Comparison of ENCODE assay signal across 2 cellular contexts in genomic region chr15:91841861-91842260, GRCh38.
TF ChIP-seq lines count a peak whose summit lies in the region.

No MANE protein-coding gene starts in this region.

TF ChIP-seq in HEK293, 187 proteins besides CTCF, POLR2A, EP300 and RAD21:
- TF ChIP-seq SETDB1 (IDR thresholded peaks at IDR 0.05; ENCODE audit: insufficient read length, low read length) (peak; percentile 49), ZNF600 (tag by site-specific recombination; IDR thresholded peaks at IDR 0.05) (no peak), ZBTB8A (tag by site-specific recombination; IDR thresholded peaks at IDR 0.05) (no peak), SALL2 (tag by site-specific recombination; IDR thresholded peaks at IDR 0.05; ENCODE audit: borderline replicate concordance) (no peak)
TF ChIP-seq in HEK293: peak in this region for 1.

TF ChIP-seq in K562, 482 proteins besides CTCF, POLR2A, EP300 and RAD21:
- TF ChIP-seq GATA2 (CRISPR knock-in tag; IDR thresholded peaks at IDR 0.05) (no peak), MXD1 (CRISPR knock-in tag; IDR thresholded peaks at IDR 0.05; ENCODE audit: borderline replicate concordance, poor library complexity, severe bottlenecking) (no peak), ZNF316 (IDR thresholded peaks at IDR 0.05) (no peak), ZNF354B (CRISPR knock-in tag; IDR thresholded peaks at IDR 0.05) (peak; percentile 64; the same call in 1 of the 2 replicates), ZNF507 (tag; conservative IDR thresholded peaks at IDR 0.05) (peak; percentile 92), CHD1 (IDR thresholded peaks at IDR 0.05; ENCODE audit: low read length) (no peak), ARNT (IDR thresholded peaks at IDR 0.05) (no peak), RNF219 (CRISPR knock-in tag; IDR thresholded peaks at IDR 0.05) (no peak), TCFL5 (CRISPR knock-in tag; conservative IDR thresholded peaks at IDR 0.05) (no peak), NCOA2 (IDR thresholded peaks at IDR 0.05; ENCODE audit: partially characterized antibody in 2 of 2) (no peak), L3MBTL2 (IDR thresholded peaks at IDR 0.05) (no peak), ZNF184 (CRISPR knock-in tag; IDR thresholded peaks at IDR 0.05) (no peak), GTF2B (IDR thresholded peaks at IDR 0.05; ENCODE audit: extremely low read depth, insufficient read length) (no peak), ZNF384 (IDR thresholded peaks at IDR 0.05; ENCODE audit: low read depth, low read length) (no peak)
TF ChIP-seq in K562: peak in this region for 2.
